Comparison of ENCODE assay signal across 1 cellular context in genomic region chr19:57240311-57241090, GRCh38.
TF ChIP-seq lines count a peak whose summit lies in the region.

ZNF805 (plus strand) TSS chr19:57240632; CDS start chr19:57240892, 260 bp downstream.

TF ChIP-seq in SK-N-SH, 30 proteins besides CTCF, POLR2A, EP300 and RAD21 (continued from another document):
- no peak for TF ChIP-seq USF1 (IDR thresholded peaks at IDR 0.05; ENCODE audit: borderline replicate concordance, low read depth)
- no peak for TF ChIP-seq SMC3 (IDR thresholded peaks at IDR 0.05; ENCODE audit: low read depth, low read length)
- TF ChIP-seq PBX3 (IDR thresholded peaks at IDR 0.05), result peak; percentile 77
- no peak for TF ChIP-seq IRF3 (IDR thresholded peaks at IDR 0.05; ENCODE audit: low read depth, low read length)
- peak; percentile 58 for TF ChIP-seq TAF1 (IDR thresholded peaks at IDR 0.05; ENCODE audit: borderline replicate concordance, low read depth, low read length)
- no peak; the same call in 1 of the 2 replicates for TF ChIP-seq YY1 (IDR thresholded peaks at IDR 0.05; ENCODE audit: low read depth)
